13 cellular contexts compared by ENCODE assay signal in the genomic region with DNA sequence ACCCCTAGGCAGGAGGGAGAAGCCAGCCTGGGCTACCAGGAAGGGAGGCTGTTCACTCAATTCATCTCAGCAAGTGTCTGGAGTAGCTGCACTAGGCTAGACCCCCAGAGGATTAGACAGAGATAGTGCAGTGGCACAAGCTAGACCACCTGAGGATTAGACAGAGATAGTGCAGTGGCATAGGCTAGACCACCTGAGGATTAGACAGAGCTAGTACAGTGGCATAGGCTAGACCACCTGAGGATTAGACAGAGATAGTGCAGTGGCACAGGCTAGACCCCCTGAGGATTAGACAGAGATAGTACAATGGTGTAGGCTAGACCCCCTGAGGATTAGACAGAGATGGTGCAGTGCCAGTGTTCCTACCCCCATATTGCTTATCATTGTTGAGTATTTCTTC.
DNase-seq lines count a peak whose midpoint lies in the region; ATAC-seq and TF ChIP-seq lines count a peak whose summit lies in the region.
"Had no signal": no experiment of that assay in that cellular context is flagged by ENCODE, and none has a peak within 500 bp of the region (broad histone marks: within the 10 kb centered on the region; RNA-seq: fewer than 3 reads in every experiment).

No MANE protein-coding gene starts in this region.

- no peak overlapping the region for H3K27ac ChIP-seq in CD4-positive, alpha-beta T cell (ENCODE audit: low read depth, low read length)
- no peak overlapping the region for H3K27ac ChIP-seq in naive thymus-derived CD4-positive, alpha-beta T cell (ENCODE audit: low read depth, low read length)
- H3K27ac ChIP-seq in heart left ventricle = no peak overlapping the region
- H3K27ac ChIP-seq: A549, GM23248 had no signal

- intact Hi-C loops in CD4-positive, alpha-beta T cell (cut with DNase I, micrococcal nuclease) = loop anchor here in 1 of 2 experiments (10.0 kb wide), 1 partner anchor 464 kb away; no protein-coding TSS in a partner anchor
- intact Hi-C loops in naive thymus-derived CD4-positive, alpha-beta T cell (cut with micrococcal nuclease) = no loop called here
- intact Hi-C loops in heart left ventricle (cut with DNase I) = loop anchor here in 1 of 10 donors (10.0 kb wide), 2 partner anchors 116 to 124 kb away; no protein-coding TSS in a partner anchor

- H3K27ac Mint-ChIP-seq in CD4-positive, alpha-beta T cell = peak overlapping the region; percentile 97
- H3K27ac Mint-ChIP-seq in T-helper 17 cell (peak overlapping the region; percentile 83), chondrocyte (ENCODE audit: unreplicated experiment) (no peak overlapping the region)
- peak overlapping the region in 5 of 9 donors; percentile 22 to 78 (median 61) for H3K27ac Mint-ChIP-seq in naive thymus-derived CD4-positive, alpha-beta T cell

- CTCF ChIA-PET in CD4-positive, alpha-beta T cell (lab: Charles Lee) = no interaction called here
- CTCF ChIA-PET in naive thymus-derived CD4-positive, alpha-beta T cell (lab: Charles Lee) = interaction anchor here (1.2 to 3.2 kb wide), 5 partner anchors 9 to 289 kb away, joined by 3 to 11 read pairs (median 4); no protein-coding TSS in a partner anchor

- H3K27me3 Mint-ChIP-seq in CD4-positive, alpha-beta T cell = no peaks in the 10 kb centered on the region
- H3K27me3 Mint-ChIP-seq in T-helper 17 cell (no peaks in the 10 kb centered on the region), chondrocyte (ENCODE audit: low read depth) (peaks cover 56% of the 10 kb centered on the region)
- peaks cover 0 to 7% (median 0%) of the 10 kb centered on the region in 5 donors for H3K27me3 Mint-ChIP-seq in naive thymus-derived CD4-positive, alpha-beta T cell

- H3K4me3 ChIP-seq in naive thymus-derived CD4-positive, alpha-beta T cell (ENCODE audit: low read length) = no peak overlapping the region
- H3K4me3 ChIP-seq in heart left ventricle = no peak overlapping the region
- H3K4me3 ChIP-seq: A549, GM23248 had no signal

- no peak for TF ChIP-seq POLR2A in heart left ventricle (IDR thresholded peaks at IDR 0.05)

- no peaks in the 10 kb centered on the region for H3K27me3 ChIP-seq in CD4-positive, alpha-beta T cell (ENCODE audit: control insufficient read depth, insufficient read depth, low read length)
- no peaks in the 10 kb centered on the region for H3K27me3 ChIP-seq in naive thymus-derived CD4-positive, alpha-beta T cell (ENCODE audit: control insufficient read depth in 2 of 2, insufficient read depth in 2 of 2, low read length in 2 of 2)
- peaks cover 0 to 9% (median 0%) of the 10 kb centered on the region in 9 donors for H3K27me3 ChIP-seq in heart left ventricle
- H3K27me3 ChIP-seq: BE2C had no signal

- no peaks in the 10 kb centered on the region for H3K36me3 Mint-ChIP-seq in CD4-positive, alpha-beta T cell (ENCODE audit: low read depth)
- no peaks in the 10 kb centered on the region for H3K36me3 Mint-ChIP-seq in T-helper 17 cell (ENCODE audit: low read depth)
- H3K36me3 Mint-ChIP-seq in naive thymus-derived CD4-positive, alpha-beta T cell = peaks cover 0 to 3% (median 0%) of the 10 kb centered on the region in 5 donors
- peaks cover 2% of the 10 kb centered on the region for H3K36me3 Mint-ChIP-seq in chondrocyte (ENCODE audit: low read depth)

- peaks cover 16 to 32% of the 10 kb centered on the region in 2 donors for H3K4me1 ChIP-seq in naive thymus-derived CD4-positive, alpha-beta T cell (ENCODE audit: control insufficient read depth in 2 of 2, insufficient read depth in 2 of 2, low read length in 2 of 2)
- H3K4me1 ChIP-seq in heart left ventricle = peaks cover 0 to 15% (median 12%) of the 10 kb centered on the region in 12 donors
- H3K4me1 ChIP-seq: A549 had no signal

- no peaks in the 10 kb centered on the region for H3K9me3 ChIP-seq in CD4-positive, alpha-beta T cell (ENCODE audit: control insufficient read depth, low read length)
- H3K9me3 ChIP-seq in T-helper 17 cell (ENCODE audit: control insufficient read depth, low read length, poor library complexity, severe bottlenecking) = no peaks in the 10 kb centered on the region
- no peaks in the 10 kb centered on the region for H3K9me3 ChIP-seq in naive thymus-derived CD4-positive, alpha-beta T cell (ENCODE audit: control insufficient read depth in 2 of 3, low read length in 3 of 3)
- no peaks in the 10 kb centered on the region for H3K9me3 ChIP-seq in heart left ventricle
- H3K9me3 ChIP-seq: A549, BE2C had no signal

- POLR2A ChIA-PET in CD4-positive, alpha-beta T cell (lab: Charles Lee) = no interaction called here
- POLR2A ChIA-PET in naive thymus-derived CD4-positive, alpha-beta T cell (lab: Charles Lee) = interaction anchor here (1.5 to 7.4 kb wide), 2 partner anchors 10 to 110 kb away, joined by 5 to 80 read pairs; no protein-coding TSS in a partner anchor

- H3K9me3 Mint-ChIP-seq in CD4-positive, alpha-beta T cell = no peaks in the 10 kb centered on the region
- no peaks in the 10 kb centered on the region for H3K9me3 Mint-ChIP-seq in naive thymus-derived CD4-positive, alpha-beta T cell
- no peaks in the 10 kb centered on the region for H3K9me3 Mint-ChIP-seq in chondrocyte (ENCODE audit: low read depth)

- H3K4me1 Mint-ChIP-seq in CD4-positive, alpha-beta T cell (ENCODE audit: low read depth) = peaks cover 48% of the 10 kb centered on the region
- H3K4me1 Mint-ChIP-seq in T-helper 17 cell (peaks cover 36% of the 10 kb centered on the region), chondrocyte (ENCODE audit: low read depth) (peaks cover 11% of the 10 kb centered on the region)
- H3K4me1 Mint-ChIP-seq in naive thymus-derived CD4-positive, alpha-beta T cell = peaks cover 18 to 54% (median 44%) of the 10 kb centered on the region in 7 donors

- TF ChIP-seq CTCF in CD4-positive, alpha-beta T cell (IDR thresholded peaks at IDR 0.05) = no peak
- TF ChIP-seq CTCF in heart left ventricle (IDR thresholded peaks at IDR 0.05) = no peak
- TF ChIP-seq CTCF in chondrocyte (IDR thresholded peaks at IDR 0.05) = no peak

- H3K4me3 Mint-ChIP-seq in CD4-positive, alpha-beta T cell = peak overlapping the region; percentile 3
- H3K4me3 Mint-ChIP-seq in T-helper 17 cell (no peak overlapping the region), chondrocyte (ENCODE audit: unreplicated experiment) (no peak overlapping the region)
- H3K4me3 Mint-ChIP-seq in naive thymus-derived CD4-positive, alpha-beta T cell = peak overlapping the region in 1 of 10 donors; percentile 36

- no peak for DNase-seq in CD4-positive, alpha-beta T cell
- DNase-seq in T-helper 17 cell (no peak), heart left ventricle (no peak), chondrocyte (ENCODE audit: low spot score) (no peak), hepatic stellate cell (ENCODE audit: low spot score) (no peak), amygdala (lab: John Stamatoyannopoulos, UW) (no peak)
- no peak for DNase-seq in naive thymus-derived CD4-positive, alpha-beta T cell
- DNase-seq: BE2C, DMS79, EL, GM23248 had no signal

- H3K36me3 ChIP-seq in naive thymus-derived CD4-positive, alpha-beta T cell (ENCODE audit: control insufficient read depth in 2 of 3, insufficient read depth in 3 of 3, low read length in 3 of 3) = no peaks in the 10 kb centered on the region
- H3K36me3 ChIP-seq in heart left ventricle = no peaks in the 10 kb centered on the region
- H3K36me3 ChIP-seq: BE2C had no signal

- ATAC-seq in CD4-positive, alpha-beta T cell (ENCODE audit: poor library complexity) = no peak
- ATAC-seq in T-helper 17 cell (no peak), heart left ventricle (no peak)
- ATAC-seq in naive thymus-derived CD4-positive, alpha-beta T cell = no peak
- ATAC-seq: HCT116 had no signal
